In the genomic region with DNA sequence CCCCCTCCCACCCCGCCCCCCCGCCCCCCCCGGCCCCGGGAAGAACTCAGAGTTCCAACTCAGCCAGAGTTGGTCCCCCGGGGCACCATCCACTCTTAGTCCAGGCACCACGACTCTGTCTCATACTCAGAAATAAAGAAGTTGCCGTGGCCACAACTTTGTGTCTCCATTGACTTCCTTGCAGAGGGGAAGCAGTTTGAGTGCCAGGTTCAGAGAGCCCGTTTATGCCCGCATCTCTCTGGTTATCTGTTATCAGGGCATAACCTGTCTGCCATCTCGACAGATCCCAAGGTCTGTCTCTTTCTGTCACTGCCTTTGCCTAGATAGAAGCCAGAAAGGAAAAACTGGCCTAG, we compare ENCODE assay signal across 9 cellular contexts. TPM values are rescaled to one million over a fixed set of nuclear protein-coding genes. Genes with fewer than 3 reads are reported as not detected.
DNase-seq lines count a peak whose midpoint lies in the region; TF ChIP-seq lines count a peak whose summit lies in the region.
"Had no signal": no experiment of that assay in that cellular context is flagged by ENCODE, and none has a peak within 500 bp of the region (broad histone marks: within the 10 kb centered on the region; RNA-seq: fewer than 3 reads in every experiment).

No MANE protein-coding gene starts in this region.

- DNase-seq in activated naive CD4-positive, alpha-beta T cell treated with anti-CD3 and anti-CD28 coated beads, Interleukin-2, amount 10 ng/mL, durations not matched to agents 7 days and 5 days = no peak
- DNase-seq in activated naive CD4-positive, alpha-beta T cell (lab: John Stamatoyannopoulos, UW) = no peak
- DNase-seq in NT2/D1 (ENCODE audit: low read depth, low spot score) (no peak), dorsolateral prefrontal cortex (no peak), nephron progenitor cell (no peak), GM10266 (ENCODE audit: extremely low spot score) (no peak), globus pallidus (ENCODE audit: low spot score) (no peak)
- DNase-seq in activated CD4-positive, alpha-beta T cell treated with anti-CD3 and anti-CD28 coated beads, Interleukin-2, amount 50 U/mL, for 48 hours = no peak

- CTCF ChIA-PET in activated naive CD4-positive, alpha-beta T cell treated with anti-CD3 and anti-CD28 coated beads, Interleukin-2, amount 10 ng/mL, durations not matched to agents 7 days and 5 days (lab: Charles Lee) = interaction anchor here (0.9 to 2.1 kb wide), 2 partner anchors 41 to 52 kb away, joined by 3 to 7 read pairs; no protein-coding TSS in a partner anchor

- peak overlapping the region; percentile 97 for H3K4me3 Mint-ChIP-seq in activated naive CD4-positive, alpha-beta T cell treated with anti-CD3 and anti-CD28 coated beads, Interleukin-2, amount 10 ng/mL, durations not matched to agents 7 days and 5 days
- peak overlapping the region; percentile 96 for H3K4me3 Mint-ChIP-seq in nephron progenitor cell

- H3K27me3 Mint-ChIP-seq in activated naive CD4-positive, alpha-beta T cell treated with anti-CD3 and anti-CD28 coated beads, Interleukin-2, amount 10 ng/mL, durations not matched to agents 7 days and 5 days = peaks cover 14% of the 10 kb centered on the region
- H3K27me3 Mint-ChIP-seq in nephron progenitor cell (ENCODE audit: low read depth, poor library complexity) = no peaks in the 10 kb centered on the region

- no peaks in the 10 kb centered on the region for H3K4me1 ChIP-seq in NT2/D1 (ENCODE audit: insufficient read depth, insufficient read length)

- peak overlapping the region in 54 of 59 donors; percentile 29 to 99 (median 96) for H3K27ac ChIP-seq in dorsolateral prefrontal cortex

- H3K4me3 ChIP-seq in NT2/D1 (ENCODE audit: insufficient read length, low read depth) (peak overlapping the region; percentile 78), dorsolateral prefrontal cortex (peak overlapping the region; percentile 51 to 100 (median 90))

- intact Hi-C loops in dorsolateral prefrontal cortex (cut with DNase I) = loop anchor here in 1 of 2 donors (5.0 kb wide), 1 partner anchor 121 kb away; a partner anchor contains a TSS

- peaks cover 45% of the 10 kb centered on the region for H3K4me1 Mint-ChIP-seq in activated naive CD4-positive, alpha-beta T cell treated with anti-CD3 and anti-CD28 coated beads, Interleukin-2, amount 10 ng/mL, durations not matched to agents 7 days and 5 days
- H3K4me1 Mint-ChIP-seq in nephron progenitor cell = peaks cover 39% of the 10 kb centered on the region

- no peaks in the 10 kb centered on the region for H3K9me3 Mint-ChIP-seq in activated naive CD4-positive, alpha-beta T cell treated with anti-CD3 and anti-CD28 coated beads, Interleukin-2, amount 10 ng/mL, durations not matched to agents 7 days and 5 days
- no peaks in the 10 kb centered on the region for H3K9me3 Mint-ChIP-seq in nephron progenitor cell

- peak overlapping the region; percentile 98 for H3K27ac Mint-ChIP-seq in activated naive CD4-positive, alpha-beta T cell treated with anti-CD3 and anti-CD28 coated beads, Interleukin-2, amount 10 ng/mL, durations not matched to agents 7 days and 5 days
- H3K27ac Mint-ChIP-seq in nephron progenitor cell = peak overlapping the region; percentile 93

- H3K36me3 Mint-ChIP-seq in activated naive CD4-positive, alpha-beta T cell treated with anti-CD3 and anti-CD28 coated beads, Interleukin-2, amount 10 ng/mL, durations not matched to agents 7 days and 5 days = peaks cover 31% of the 10 kb centered on the region
- H3K36me3 Mint-ChIP-seq in nephron progenitor cell (ENCODE audit: low read depth) = peaks cover 34% of the 10 kb centered on the region

- H3K27me3 ChIP-seq in NT2/D1 (ENCODE audit: insufficient read depth, insufficient read length) (no peaks in the 10 kb centered on the region), dorsolateral prefrontal cortex (no peaks in the 10 kb centered on the region)

- TF ChIP-seq CTCF in dorsolateral prefrontal cortex (IDR thresholded peaks at IDR 0.05 in 54 of 56, conservative IDR thresholded peaks at IDR 0.05 in 2 of 56; ENCODE audit: low read depth in 1 of 56, partially characterized antibody in 56 of 56) (no peak), nephron progenitor cell (IDR thresholded peaks at IDR 0.05) (no peak), GM10266 (IDR thresholded peaks at IDR 0.05; ENCODE audit: control insufficient read depth, insufficient read depth, low read depth, missing control alignments) (no peak)

- H3K9me3 ChIP-seq in NT2/D1 (ENCODE audit: insufficient read depth, low read length) = no peaks in the 10 kb centered on the region

- peaks cover 39% of the 10 kb centered on the region for H3K36me3 ChIP-seq in NT2/D1 (ENCODE audit: insufficient read depth, insufficient read length, low read length)

- H3K9ac ChIP-seq in NT2/D1 (ENCODE audit: insufficient read length, low read depth) = peak overlapping the region; percentile 94

RNA-seq across cellular contexts. Expression of a gene that starts 0.6 kb away (rescaled TPM):
- 10 to 100 TPM; 13.5 to 25.8 (median 20.7) TPM for total RNA-seq in dorsolateral prefrontal cortex

RNA-seq across cellular contexts. Expression of a gene that starts 45.7 kb away (rescaled TPM):
- 1 to 10 TPM in 31 of 120 experiments, under 1 TPM in 46, not detected in 43; 0.38 to 3.1 (median 0.88) TPM for total RNA-seq in dorsolateral prefrontal cortex
- total RNA-seq: dermis microvascular lymphatic vessel endothelial cell had no signal
